Comparison of ENCODE assay signal across 9 cellular contexts in genomic region chr1:67674260-67675011, GRCh38. TPM values are rescaled to one million over a fixed set of nuclear protein-coding genes. Genes with fewer than 3 reads are reported as not detected.
DNase-seq lines count a peak whose midpoint lies in the region; ATAC-seq and TF ChIP-seq lines count a peak whose summit lies in the region.
"Had no signal": no experiment of that assay in that cellular context is flagged by ENCODE, and none has a peak within 500 bp of the region (broad histone marks: within the 10 kb centered on the region; RNA-seq: fewer than 3 reads in every experiment).

No MANE protein-coding gene starts in this region.

- intact Hi-C loops in sigmoid colon (cut with DNase I) (no loop called here), posterior cingulate gyrus (cut with DNase I) (no loop called here)

- H3K4me3 ChIP-seq in sigmoid colon = no peak overlapping the region
- H3K4me3 ChIP-seq: body of pancreas had no signal

- TF ChIP-seq POLR2A in sigmoid colon (IDR thresholded peaks at IDR 0.05) = no peak

- H3K27me3 ChIP-seq in sigmoid colon = no peaks in the 10 kb centered on the region
- H3K27me3 ChIP-seq: body of pancreas had no signal

- DNase-seq in GDM1 (lab: John Stamatoyannopoulos, UW) (peak; percentile 43), NCI-H146 (lab: John Stamatoyannopoulos, UW) (peak; percentile 64), fibroblast of gingiva (ENCODE audit: low read depth) (peak; percentile 89), sigmoid colon (peak; percentile 65), posterior cingulate gyrus (no peak)
- peak; percentile 12 for DNase-seq in activated CD4-positive, alpha-beta T cell treated with anti-CD3 and anti-CD28 coated beads for 1 hour

- no peak for TF ChIP-seq EP300 in sigmoid colon (IDR thresholded peaks at IDR 0.05)

- H3K36me3 ChIP-seq in sigmoid colon = no peaks in the 10 kb centered on the region

- no peaks in the 10 kb centered on the region for H3K9me3 ChIP-seq in sigmoid colon
- H3K9me3 ChIP-seq: body of pancreas had no signal

- no peak for ATAC-seq in GM21360 (IDR thresholded peaks at IDR 0.05; ENCODE audit: unreplicated experiment)
- no peak for ATAC-seq in GM21825 (IDR thresholded peaks at IDR 0.05; ENCODE audit: unreplicated experiment)
- ATAC-seq: body of pancreas had no signal

- TF ChIP-seq CTCF in sigmoid colon (IDR thresholded peaks at IDR 0.05) = no peak

- H3K4me1 ChIP-seq in sigmoid colon = peaks cover 0 to 10% (median 2%) of the 10 kb centered on the region in 4 donors
- H3K4me1 ChIP-seq: body of pancreas had no signal

- H3K27ac ChIP-seq in sigmoid colon = peak overlapping the region in 2 of 4 donors; percentile 22
- H3K27ac ChIP-seq: body of pancreas had no signal

- WGBS in sigmoid colon, 2 donors = 19 to 29% methylated on average over 4 of the region's 4 CpGs

RNA-seq across cellular contexts. Expression of gene GADD45A, which starts 10.6 kb away (rescaled TPM):
- 10 to 100 TPM; 16.9 to 23.6 (median 19.7) TPM for total RNA-seq in sigmoid colon
- 10 to 100 TPM; 33.3 to 60.8 (median 49.9) TPM for polyA plus RNA-seq in sigmoid colon

Comparison
In these comparisons a context has a peak if more than half of its experiments do, and no peak if none do; other contexts are left out.
1. DNase-seq: peak in GDM1 (single experiment), NCI-H146 (single experiment), activated CD4-positive, alpha-beta T cell treated with anti-CD3 and anti-CD28 coated beads for 1 hour (single experiment), fibroblast of gingiva (single experiment) and sigmoid colon (single experiment); none in posterior cingulate gyrus (0 of 10).